In genomic region chrX:124699876-124700275, GRCh38 we compare ENCODE assay signal across 2 cellular contexts.
TF ChIP-seq lines count a peak whose summit lies in the region.

No MANE protein-coding gene starts in this region.

TF ChIP-seq in HepG2, 621 proteins besides CTCF, POLR2A, EP300 and RAD21 (continued from another document):
- TF ChIP-seq, protein P1, sequence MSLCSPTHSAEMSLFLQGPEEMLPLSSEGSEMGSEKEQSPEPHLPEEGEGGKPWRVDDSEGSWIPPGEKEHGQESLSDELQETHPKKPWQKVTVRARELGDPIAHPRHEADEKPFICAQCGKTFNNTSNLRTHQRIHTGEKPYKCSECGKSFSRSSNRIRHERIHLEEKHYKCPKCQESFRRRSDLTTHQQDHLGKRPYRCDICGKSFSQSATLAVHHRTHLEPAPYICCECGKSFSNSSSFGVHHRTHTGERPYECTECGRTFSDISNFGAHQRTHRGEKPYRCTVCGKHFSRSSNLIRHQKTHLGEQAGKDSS (CRISPR knock-in tag; IDR thresholded peaks at IDR 0.05; ENCODE audit: borderline replicate concordance, low read depth), result no peak
- TF ChIP-seq ZNF235 (CRISPR knock-in tag; IDR thresholded peaks at IDR 0.05; ENCODE audit: borderline replicate concordance) (no peak), NFE2L2 (IDR thresholded peaks at IDR 0.05; ENCODE audit: low read length) (peak; percentile 60)

TF ChIP-seq in K562, 482 proteins besides CTCF, POLR2A, EP300 and RAD21 (continued from another document):
- TF ChIP-seq CBX5 (IDR thresholded peaks at IDR 0.05; ENCODE audit: borderline replicate concordance, low read depth), result no peak
- TF ChIP-seq BRCA1 (IDR thresholded peaks at IDR 0.05), result no peak
- no peak for TF ChIP-seq BRCA1 (CRISPR knock-in tag; IDR thresholded peaks at IDR 0.05)
- TF ChIP-seq RNF219 (CRISPR knock-in tag; IDR thresholded peaks at IDR 0.05), result no peak
TF ChIP-seq in K562: peak in this region for 7.
